ENCODE assay signal across 1 cellular context in the genomic region with DNA sequence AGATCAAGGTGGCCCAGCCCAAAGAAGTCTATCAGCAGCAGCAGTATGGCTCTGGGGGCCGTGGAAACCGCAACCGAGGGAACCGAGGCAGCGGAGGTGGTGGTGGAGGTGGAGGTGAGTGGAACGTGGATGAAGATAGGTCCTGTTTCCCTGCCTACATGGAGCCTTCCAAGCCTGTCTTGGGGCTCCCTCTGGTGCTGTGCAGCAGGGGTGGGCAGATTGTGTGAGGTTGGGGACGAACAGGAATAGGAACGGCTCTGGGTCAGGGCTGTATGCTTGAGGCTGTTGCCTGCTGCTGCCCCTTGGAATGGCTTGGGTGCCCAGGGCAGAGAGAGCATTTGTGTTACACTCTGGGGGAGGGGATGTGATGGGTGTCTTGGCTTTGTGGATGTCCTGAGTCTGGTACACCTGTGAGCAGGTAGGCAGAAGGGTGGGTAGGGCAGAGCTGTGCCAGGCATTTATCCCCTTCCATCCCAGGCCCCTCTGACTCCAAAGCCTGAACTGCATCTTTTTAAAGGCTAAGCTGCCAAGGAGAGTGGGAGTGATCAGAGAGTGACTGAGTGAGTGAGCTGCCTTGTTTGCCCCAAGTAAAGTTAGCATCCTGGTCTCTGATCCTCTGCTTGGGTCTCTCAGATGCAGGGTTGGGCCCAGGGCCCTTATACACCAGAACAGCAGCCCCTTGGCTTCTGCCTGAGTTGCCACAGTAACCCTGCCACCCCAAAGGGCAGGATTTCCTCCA.
TF ChIP-seq lines count a peak whose summit lies in the region.

No MANE protein-coding gene starts in this region.

TF ChIP-seq in WTC11, 78 proteins besides CTCF, POLR2A, EP300 and RAD21 (continued from another document):
- TF ChIP-seq, protein P1, sequence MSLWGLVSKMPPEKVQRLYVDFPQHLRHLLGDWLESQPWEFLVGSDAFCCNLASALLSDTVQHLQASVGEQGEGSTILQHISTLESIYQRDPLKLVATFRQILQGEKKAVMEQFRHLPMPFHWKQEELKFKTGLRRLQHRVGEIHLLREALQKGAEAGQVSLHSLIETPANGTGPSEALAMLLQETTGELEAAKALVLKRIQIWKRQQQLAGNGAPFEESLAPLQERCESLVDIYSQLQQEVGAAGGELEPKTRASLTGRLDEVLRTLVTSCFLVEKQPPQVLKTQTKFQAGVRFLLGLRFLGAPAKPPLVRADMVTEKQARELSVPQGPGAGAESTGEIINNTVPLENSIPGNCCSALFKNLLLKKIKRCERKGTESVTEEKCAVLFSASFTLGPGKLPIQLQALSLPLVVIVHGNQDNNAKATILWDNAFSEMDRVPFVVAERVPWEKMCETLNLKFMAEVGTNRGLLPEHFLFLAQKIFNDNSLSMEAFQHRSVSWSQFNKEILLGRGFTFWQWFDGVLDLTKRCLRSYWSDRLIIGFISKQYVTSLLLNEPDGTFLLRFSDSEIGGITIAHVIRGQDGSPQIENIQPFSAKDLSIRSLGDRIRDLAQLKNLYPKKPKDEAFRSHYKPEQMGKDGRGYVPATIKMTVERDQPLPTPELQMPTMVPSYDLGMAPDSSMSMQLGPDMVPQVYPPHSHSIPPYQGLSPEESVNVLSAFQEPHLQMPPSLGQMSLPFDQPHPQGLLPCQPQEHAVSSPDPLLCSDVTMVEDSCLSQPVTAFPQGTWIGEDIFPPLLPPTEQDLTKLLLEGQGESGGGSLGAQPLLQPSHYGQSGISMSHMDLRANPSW (CRISPR knock-in tag; conservative IDR thresholded peaks at IDR 0.05; ENCODE audit: low read depth): no peak
- no peak for TF ChIP-seq ETV6 (CRISPR knock-in tag; IDR thresholded peaks at IDR 0.05)
- TF ChIP-seq, protein P2, sequence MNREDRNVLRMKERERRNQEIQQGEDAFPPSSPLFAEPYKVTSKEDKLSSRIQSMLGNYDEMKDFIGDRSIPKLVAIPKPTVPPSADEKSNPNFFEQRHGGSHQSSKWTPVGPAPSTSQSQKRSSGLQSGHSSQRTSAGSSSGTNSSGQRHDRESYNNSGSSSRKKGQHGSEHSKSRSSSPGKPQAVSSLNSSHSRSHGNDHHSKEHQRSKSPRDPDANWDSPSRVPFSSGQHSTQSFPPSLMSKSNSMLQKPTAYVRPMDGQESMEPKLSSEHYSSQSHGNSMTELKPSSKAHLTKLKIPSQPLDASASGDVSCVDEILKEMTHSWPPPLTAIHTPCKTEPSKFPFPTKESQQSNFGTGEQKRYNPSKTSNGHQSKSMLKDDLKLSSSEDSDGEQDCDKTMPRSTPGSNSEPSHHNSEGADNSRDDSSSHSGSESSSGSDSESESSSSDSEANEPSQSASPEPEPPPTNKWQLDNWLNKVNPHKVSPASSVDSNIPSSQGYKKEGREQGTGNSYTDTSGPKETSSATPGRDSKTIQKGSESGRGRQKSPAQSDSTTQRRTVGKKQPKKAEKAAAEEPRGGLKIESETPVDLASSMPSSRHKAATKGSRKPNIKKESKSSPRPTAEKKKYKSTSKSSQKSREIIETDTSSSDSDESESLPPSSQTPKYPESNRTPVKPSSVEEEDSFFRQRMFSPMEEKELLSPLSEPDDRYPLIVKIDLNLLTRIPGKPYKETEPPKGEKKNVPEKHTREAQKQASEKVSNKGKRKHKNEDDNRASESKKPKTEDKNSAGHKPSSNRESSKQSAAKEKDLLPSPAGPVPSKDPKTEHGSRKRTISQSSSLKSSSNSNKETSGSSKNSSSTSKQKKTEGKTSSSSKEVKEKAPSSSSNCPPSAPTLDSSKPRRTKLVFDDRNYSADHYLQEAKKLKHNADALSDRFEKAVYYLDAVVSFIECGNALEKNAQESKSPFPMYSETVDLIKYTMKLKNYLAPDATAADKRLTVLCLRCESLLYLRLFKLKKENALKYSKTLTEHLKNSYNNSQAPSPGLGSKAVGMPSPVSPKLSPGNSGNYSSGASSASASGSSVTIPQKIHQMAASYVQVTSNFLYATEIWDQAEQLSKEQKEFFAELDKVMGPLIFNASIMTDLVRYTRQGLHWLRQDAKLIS (CRISPR knock-in tag; IDR thresholded peaks at IDR 0.05; ENCODE audit: borderline replicate concordance): no peak
- TF ChIP-seq, protein P3, sequence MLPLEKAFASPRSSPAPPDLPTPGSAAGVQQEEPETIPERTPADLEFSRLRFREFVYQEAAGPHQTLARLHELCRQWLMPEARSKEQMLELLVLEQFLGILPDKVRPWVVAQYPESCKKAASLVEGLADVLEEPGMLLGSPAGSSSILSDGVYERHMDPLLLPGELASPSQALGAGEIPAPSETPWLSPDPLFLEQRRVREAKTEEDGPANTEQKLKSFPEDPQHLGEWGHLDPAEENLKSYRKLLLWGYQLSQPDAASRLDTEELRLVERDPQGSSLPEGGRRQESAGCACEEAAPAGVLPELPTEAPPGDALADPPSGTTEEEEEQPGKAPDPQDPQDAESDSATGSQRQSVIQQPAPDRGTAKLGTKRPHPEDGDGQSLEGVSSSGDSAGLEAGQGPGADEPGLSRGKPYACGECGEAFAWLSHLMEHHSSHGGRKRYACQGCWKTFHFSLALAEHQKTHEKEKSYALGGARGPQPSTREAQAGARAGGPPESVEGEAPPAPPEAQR (CRISPR knock-in tag; IDR thresholded peaks at IDR 0.05): no peak
- TF ChIP-seq ZNF317 (CRISPR knock-in tag; IDR thresholded peaks at IDR 0.05; ENCODE audit: borderline replicate concordance, low read depth): no peak
- no peak for TF ChIP-seq EMX1 (CRISPR knock-in tag; IDR thresholded peaks at IDR 0.05)
- TF ChIP-seq GTF2I (CRISPR knock-in tag; conservative IDR thresholded peaks at IDR 0.05): no peak
- TF ChIP-seq, protein P4, sequence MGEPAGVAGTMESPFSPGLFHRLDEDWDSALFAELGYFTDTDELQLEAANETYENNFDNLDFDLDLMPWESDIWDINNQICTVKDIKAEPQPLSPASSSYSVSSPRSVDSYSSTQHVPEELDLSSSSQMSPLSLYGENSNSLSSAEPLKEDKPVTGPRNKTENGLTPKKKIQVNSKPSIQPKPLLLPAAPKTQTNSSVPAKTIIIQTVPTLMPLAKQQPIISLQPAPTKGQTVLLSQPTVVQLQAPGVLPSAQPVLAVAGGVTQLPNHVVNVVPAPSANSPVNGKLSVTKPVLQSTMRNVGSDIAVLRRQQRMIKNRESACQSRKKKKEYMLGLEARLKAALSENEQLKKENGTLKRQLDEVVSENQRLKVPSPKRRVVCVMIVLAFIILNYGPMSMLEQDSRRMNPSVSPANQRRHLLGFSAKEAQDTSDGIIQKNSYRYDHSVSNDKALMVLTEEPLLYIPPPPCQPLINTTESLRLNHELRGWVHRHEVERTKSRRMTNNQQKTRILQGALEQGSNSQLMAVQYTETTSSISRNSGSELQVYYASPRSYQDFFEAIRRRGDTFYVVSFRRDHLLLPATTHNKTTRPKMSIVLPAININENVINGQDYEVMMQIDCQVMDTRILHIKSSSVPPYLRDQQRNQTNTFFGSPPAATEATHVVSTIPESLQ (CRISPR knock-in tag; IDR thresholded peaks at IDR 0.05): no peak
